In genomic region chr4:17494258-17494657, GRCh38 we compare ENCODE assay signal across 9 cellular contexts. TPM values are rescaled to one million over a fixed set of nuclear protein-coding genes. Genes with fewer than 3 reads are reported as not detected.
DNase-seq lines count a peak whose midpoint lies in the region; ATAC-seq and TF ChIP-seq lines count a peak whose summit lies in the region.
"Had no signal": no experiment of that assay in that cellular context is flagged by ENCODE, and none has a peak within 500 bp of the region (broad histone marks: within the 10 kb centered on the region; RNA-seq: fewer than 3 reads in every experiment).

No MANE protein-coding gene starts in this region.

- H3K9me3 ChIP-seq in HEK293 (ENCODE audit: control insufficient read depth, insufficient read depth, low read depth, low read length) (no peaks in the 10 kb centered on the region), adrenal gland (replicated peaks in 1 of 3) (no peaks in the 10 kb centered on the region)

- H3K4me1 ChIP-seq in HEK293 (ENCODE audit: control insufficient read depth, insufficient read depth, low read length) (no peaks in the 10 kb centered on the region), adrenal gland (replicated peaks in 1 of 2) (peaks cover 7 to 39% of the 10 kb centered on the region in 2 donors)

- CTCF ChIA-PET in HEK293 (lab: Yijun Ruan, JAX): interaction anchor here (0.6 to 1.5 kb wide), 2 partner anchors 25 to 171 kb away, joined by 3 read pairs; no protein-coding TSS in a partner anchor

- no peak overlapping the region for H3K27ac ChIP-seq in HEK293 (ENCODE audit: extremely low read depth, low read depth, low read length)
- peak overlapping the region in 1 of 5 donors; percentile 26 for H3K27ac ChIP-seq in adrenal gland

- H3K36me3 ChIP-seq in HEK293 (ENCODE audit: control insufficient read depth in 2 of 2, insufficient read depth in 1 of 2, low read length in 2 of 2) (peaks cover 0 to 47% of the 10 kb centered on the region in 2 experiments; a peak in 1 of 3 replicates), adrenal gland (replicated peaks in 1 of 2) (peaks cover 0 to 23% of the 10 kb centered on the region in 2 donors)

- WGBS in adrenal gland, 4 donors: 64 to 95% (median 74%) methylated on average over 3 of the region's 3 CpGs

- no peak for TF ChIP-seq POLR2A in adrenal gland (IDR thresholded peaks at IDR 0.05)

- intact Hi-C loops in adrenal gland (cut with DNase I): no loop called here

- POLR2A ChIA-PET in HEK293 (lab: Yijun Ruan, JAX): no interaction called here

- DNase-seq in A172 (ENCODE audit: low spot score): peak; percentile 93
- DNase-seq in adrenal gland: peak in 5 of 7 donors; percentile 14 to 68 (median 58)
- peak; percentile 87 for DNase-seq in islet precursor cell
- no peak for DNase-seq in NCI-H446 (lab: John Stamatoyannopoulos, UW)
- DNase-seq: NCI-H2081 had no signal

- no peak for TF ChIP-seq CTCF in HEK293 (tag by site-specific recombination; IDR thresholded peaks at IDR 0.05)
- TF ChIP-seq CTCF in adrenal gland (IDR thresholded peaks at IDR 0.05): no peak

- no peaks in the 10 kb centered on the region for H3K27me3 ChIP-seq in adrenal gland

- ATAC-seq in GM19035 (IDR thresholded peaks at IDR 0.05; ENCODE audit: unreplicated experiment) (no peak), GM19395 (IDR thresholded peaks at IDR 0.05; ENCODE audit: unreplicated experiment) (no peak), HG03108 (IDR thresholded peaks at IDR 0.05; ENCODE audit: unreplicated experiment) (no peak)

- H3K4me3 ChIP-seq in HEK293 (ENCODE audit: low read depth, low read length): no peak overlapping the region
- H3K4me3 ChIP-seq in adrenal gland: no peak overlapping the region

TF ChIP-seq in HEK293, 187 proteins besides CTCF, POLR2A, EP300 and RAD21 (continues in another document):
- TF ChIP-seq ZNF132 (tag by site-specific recombination; IDR thresholded peaks at IDR 0.05; ENCODE audit: borderline replicate concordance): no peak
- TF ChIP-seq ZNF394 (tag by site-specific recombination; IDR thresholded peaks at IDR 0.05; ENCODE audit: borderline replicate concordance): peak; percentile 37; the same call in 1 of the 2 replicates
- TF ChIP-seq KLF1 (tag by site-specific recombination; IDR thresholded peaks at IDR 0.05): peak; percentile 72
- peak; percentile 56 for TF ChIP-seq WT1 (tag by site-specific recombination; IDR thresholded peaks at IDR 0.05)
- peak; percentile 50; the same call in 1 of the 2 replicates for TF ChIP-seq OSR2 (tag by site-specific recombination; IDR thresholded peaks at IDR 0.05)
- TF ChIP-seq ZNF324 (tag by site-specific recombination; IDR thresholded peaks at IDR 0.05): 0 out of 2 replicates have a peak, but pooled peaks have one; percentile 34
- no peak for TF ChIP-seq SETDB1 (IDR thresholded peaks at IDR 0.05; ENCODE audit: insufficient read length, low read length)
- TF ChIP-seq KLF9 (tag by site-specific recombination; IDR thresholded peaks at IDR 0.05; ENCODE audit: low read depth): peak; percentile 65
- peak; percentile 87 for TF ChIP-seq ZNF366 (tag by site-specific recombination; conservative IDR thresholded peaks at IDR 0.05)
- no peak for TF ChIP-seq ZNF513 (tag by site-specific recombination; IDR thresholded peaks at IDR 0.05)
- peak; percentile 90 for TF ChIP-seq KLF10 (tag by site-specific recombination; IDR thresholded peaks at IDR 0.05)
- TF ChIP-seq YY1 (tag by site-specific recombination; IDR thresholded peaks at IDR 0.05): no peak
- no peak for TF ChIP-seq IKZF3 (tag by site-specific recombination; IDR thresholded peaks at IDR 0.05)
- peak; percentile 94 for TF ChIP-seq KLF17 (tag by site-specific recombination; IDR thresholded peaks at IDR 0.05)
- peak; percentile 28; the same call in 1 of the 2 replicates for TF ChIP-seq ZBTB17 (tag by site-specific recombination; IDR thresholded peaks at IDR 0.05)
- TF ChIP-seq HIC1 (tag by site-specific recombination; IDR thresholded peaks at IDR 0.05): peak; percentile 60; the same call in 1 of the 2 replicates
- peak; percentile 45 for TF ChIP-seq PRDM10 (tag by site-specific recombination; IDR thresholded peaks at IDR 0.05)
- TF ChIP-seq ATF2 (tag by site-specific recombination; IDR thresholded peaks at IDR 0.05; ENCODE audit: low read depth): peak; percentile 27; the same call in 1 of the 2 replicates

RNA-seq across cellular contexts. Expression of gene QDPR, which starts 17.6 kb away (rescaled TPM):
- total RNA-seq in A172 (2014; rRNA removed; shearing (Covaris generic)): 9.9 and 23.4 TPM in 2 replicates
- total RNA-seq in adrenal gland: 10 to 100 TPM; 23.3 to 79.4 (median 41.8) TPM
- polyA plus RNA-seq in adrenal gland: 10 to 100 TPM; 44.0 to 86.2 (median 47.7) TPM

RNA-seq across cellular contexts. Expression of gene CLRN2, which starts 20.7 kb away (rescaled TPM):
- total RNA-seq in A172 (2014; rRNA removed; shearing (Covaris generic)): not detected in 2 replicates
- not detected for total RNA-seq in adrenal gland
- polyA plus RNA-seq in adrenal gland: not detected

Comparison
In these comparisons a context has a peak if more than half of its experiments do, and no peak if none do; other contexts are left out.
1. DNase-seq: peak in A172 (single experiment), adrenal gland (5 of 7) and islet precursor cell (single experiment); none in NCI-H446 (0 of 2).